1 cellular context compared by ENCODE assay signal in genomic region chr13:79392882-79393563, GRCh38.
TF ChIP-seq lines count a peak whose summit lies in the region.

No MANE protein-coding gene starts in this region.

TF ChIP-seq in K562, 482 proteins besides CTCF, POLR2A, EP300 and RAD21 (continued from another document):
- TF ChIP-seq, protein P1, sequence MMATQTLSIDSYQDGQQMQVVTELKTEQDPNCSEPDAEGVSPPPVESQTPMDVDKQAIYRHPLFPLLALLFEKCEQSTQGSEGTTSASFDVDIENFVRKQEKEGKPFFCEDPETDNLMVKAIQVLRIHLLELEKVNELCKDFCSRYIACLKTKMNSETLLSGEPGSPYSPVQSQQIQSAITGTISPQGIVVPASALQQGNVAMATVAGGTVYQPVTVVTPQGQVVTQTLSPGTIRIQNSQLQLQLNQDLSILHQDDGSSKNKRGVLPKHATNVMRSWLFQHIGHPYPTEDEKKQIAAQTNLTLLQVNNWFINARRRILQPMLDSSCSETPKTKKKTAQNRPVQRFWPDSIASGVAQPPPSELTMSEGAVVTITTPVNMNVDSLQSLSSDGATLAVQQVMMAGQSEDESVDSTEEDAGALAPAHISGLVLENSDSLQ (IDR thresholded peaks at IDR 0.05) = peak; percentile 71
- no peak for TF ChIP-seq ZC3H8 (IDR thresholded peaks at IDR 0.05)
- 0 out of 2 replicates have a peak, but pooled peaks have one; percentile 17 for TF ChIP-seq ATF3 (IDR thresholded peaks at IDR 0.05)
- TF ChIP-seq ATF3 (CRISPR knock-in tag; conservative IDR thresholded peaks at IDR 0.05) = no peak
- TF ChIP-seq ZNF184 (CRISPR knock-in tag; IDR thresholded peaks at IDR 0.05) = no peak
- TF ChIP-seq MTA2 (IDR thresholded peaks at IDR 0.05; ENCODE audit: low read depth) = no peak
- no peak for TF ChIP-seq PBX2 (CRISPR knock-in tag; IDR thresholded peaks at IDR 0.05; ENCODE audit: low read depth)
- TF ChIP-seq PBX2 (tag; conservative IDR thresholded peaks at IDR 0.05; ENCODE audit: low read depth) = peak; percentile 44; the same call in 1 of the 2 replicates
- TF ChIP-seq ARID1B (IDR thresholded peaks at IDR 0.05) = peak; percentile 64
- no peak for TF ChIP-seq HDGF (IDR thresholded peaks at IDR 0.05)
- TF ChIP-seq DDX20 (tag; IDR thresholded peaks at IDR 0.05; ENCODE audit: low read depth) = no peak
- TF ChIP-seq PRDM10 (IDR thresholded peaks at IDR 0.05; ENCODE audit: partially characterized antibody) = no peak
- TF ChIP-seq ESRRA (IDR thresholded peaks at IDR 0.05; ENCODE audit: borderline replicate concordance, low read depth) = peak; percentile 44; the same call in 1 of the 2 replicates
- peak; percentile 43; the same call in 1 of the 2 replicates for TF ChIP-seq SMARCE1 (IDR thresholded peaks at IDR 0.05)
- peak; percentile 41; the same call in 1 of the 2 replicates for TF ChIP-seq SMARCA4 (IDR thresholded peaks at IDR 0.05)
